1 cellular context compared by ENCODE assay signal in the genomic region with DNA sequence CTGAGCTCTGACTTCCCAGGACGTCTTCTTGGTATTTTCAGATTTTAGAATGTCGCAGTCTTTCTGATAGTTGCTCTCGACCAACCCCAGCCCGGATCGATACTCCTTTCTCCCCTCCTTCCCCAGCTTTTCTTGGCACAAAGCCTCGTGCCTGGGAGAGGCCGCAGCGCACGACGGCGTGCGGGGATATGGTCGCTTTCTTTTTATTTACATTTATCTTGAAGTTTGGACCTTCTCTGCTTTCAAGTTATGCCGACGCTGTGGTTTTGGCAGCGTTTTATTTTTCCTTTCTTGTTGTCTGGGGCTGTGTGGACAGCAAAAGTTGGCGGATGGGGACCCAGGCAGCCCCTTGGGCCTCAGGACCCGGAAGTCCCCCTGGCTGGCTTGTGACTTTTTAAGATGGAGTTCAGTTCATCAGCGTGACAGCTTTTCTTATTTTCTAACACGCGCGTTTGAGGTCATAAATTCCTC.
A peak's percentile ranks its signal among the peaks of the same experiment; 100 is the strongest.
TF ChIP-seq lines count a peak whose summit lies in the region.

No MANE protein-coding gene starts in this region.

TF ChIP-seq in HepG2, 621 proteins besides CTCF, POLR2A, EP300 and RAD21 (continued from another document and continues in another):
- TF ChIP-seq USF2 (IDR thresholded peaks at IDR 0.05; ENCODE audit: low read depth, low read length) (no peak), USF2 (CRISPR knock-in tag; IDR thresholded peaks at IDR 0.05; ENCODE audit: borderline replicate concordance) (no peak), ZNF292 (CRISPR knock-in tag; IDR thresholded peaks at IDR 0.05; ENCODE audit: borderline replicate concordance, low read depth) (no peak), GATAD2A (CRISPR knock-in tag; IDR thresholded peaks at IDR 0.05) (peak; percentile 90), ZFP36L2 (CRISPR knock-in tag; IDR thresholded peaks at IDR 0.05) (no peak), GFI1 (CRISPR knock-in tag; IDR thresholded peaks at IDR 0.05; ENCODE audit: borderline replicate concordance) (peak; percentile 53; the same call in 1 of the 2 replicates), ZNF281 (CRISPR knock-in tag; IDR thresholded peaks at IDR 0.05; ENCODE audit: borderline replicate concordance) (no peak), ZNF773 (CRISPR knock-in tag; IDR thresholded peaks at IDR 0.05; ENCODE audit: borderline replicate concordance) (no peak), SALL2 (CRISPR knock-in tag; IDR thresholded peaks at IDR 0.05) (no peak), KAT2B (IDR thresholded peaks at IDR 0.05; ENCODE audit: borderline replicate concordance, low read depth, low read length) (no peak), ZNF557 (CRISPR knock-in tag; IDR thresholded peaks at IDR 0.05) (no peak), ZNF570 (CRISPR knock-in tag; IDR thresholded peaks at IDR 0.05; ENCODE audit: borderline replicate concordance) (0 out of 2 replicates have a peak, but pooled peaks have one; percentile 45), ZNF414 (CRISPR knock-in tag; IDR thresholded peaks at IDR 0.05) (no peak; the same call in 1 of the 2 replicates), HNF1A (IDR thresholded peaks at IDR 0.05; ENCODE audit: low read depth) (0 out of 2 replicates have a peak, but pooled peaks have one; percentile 9), HNF1A (CRISPR knock-in tag; IDR thresholded peaks at IDR 0.05; ENCODE audit: borderline replicate concordance) (no peak), ZNF33A (CRISPR knock-in tag; IDR thresholded peaks at IDR 0.05; ENCODE audit: borderline replicate concordance) (peak; percentile 59; the same call in 1 of the 2 replicates), KLF6 (CRISPR knock-in tag; IDR thresholded peaks at IDR 0.05) (no peak), ZFY (CRISPR knock-in tag; IDR thresholded peaks at IDR 0.05) (peak; percentile 67), ZNF296 (CRISPR knock-in tag; conservative IDR thresholded peaks at IDR 0.05) (no peak), HNF4G (IDR thresholded peaks at IDR 0.05; ENCODE audit: borderline replicate concordance, low read depth, low read length) (peak; percentile 75), HNF4G (CRISPR knock-in tag; IDR thresholded peaks at IDR 0.05; ENCODE audit: borderline replicate concordance, low read depth) (peak; percentile 55; the same call in 1 of the 2 replicates), ZMYM4 (CRISPR knock-in tag; IDR thresholded peaks at IDR 0.05) (0 out of 2 replicates have a peak, but pooled peaks have one; percentile 40), BRF2 (CRISPR knock-in tag; IDR thresholded peaks at IDR 0.05) (no peak), ZNF615 (CRISPR knock-in tag; IDR thresholded peaks at IDR 0.05; ENCODE audit: borderline replicate concordance) (0 out of 2 replicates have a peak, but pooled peaks have one; percentile 21), ZNF572 (CRISPR knock-in tag; IDR thresholded peaks at IDR 0.05) (no peak), ZNF550 (CRISPR knock-in tag; IDR thresholded peaks at IDR 0.05; ENCODE audit: borderline replicate concordance) (no peak), KLF15 (CRISPR knock-in tag; IDR thresholded peaks at IDR 0.05; ENCODE audit: borderline replicate concordance) (no peak), ZFP62 (CRISPR knock-in tag; IDR thresholded peaks at IDR 0.05) (no peak), FOXO1 (CRISPR knock-in tag; IDR thresholded peaks at IDR 0.05) (0 out of 2 replicates have a peak, but pooled peaks have one; percentile 25), TP53 (CRISPR knock-in tag; conservative IDR thresholded peaks at IDR 0.05) (no peak), ZNF652 (CRISPR knock-in tag; IDR thresholded peaks at IDR 0.05; ENCODE audit: borderline replicate concordance, low read depth) (no peak), MED1 (CRISPR knock-in tag; IDR thresholded peaks at IDR 0.05) (peak; percentile 55), THAP11 (CRISPR knock-in tag; IDR thresholded peaks at IDR 0.05) (peak; percentile 77), POGK (CRISPR knock-in tag; conservative IDR thresholded peaks at IDR 0.05) (no peak), ZFP1 (CRISPR knock-in tag; IDR thresholded peaks at IDR 0.05) (no peak), ZNF737 (CRISPR knock-in tag; IDR thresholded peaks at IDR 0.05; ENCODE audit: borderline replicate concordance) (no peak), ZNF562 (CRISPR knock-in tag; IDR thresholded peaks at IDR 0.05; ENCODE audit: borderline replicate concordance) (no peak), ZNF3 (CRISPR knock-in tag; IDR thresholded peaks at IDR 0.05) (no peak), ZNF576 (CRISPR knock-in tag; IDR thresholded peaks at IDR 0.05) (no peak), ZNF510 (CRISPR knock-in tag; IDR thresholded peaks at IDR 0.05; ENCODE audit: low read depth) (no peak), CBFB (CRISPR knock-in tag; IDR thresholded peaks at IDR 0.05) (0 out of 2 replicates have a peak, but pooled peaks have one; percentile 46), ZNF563 (CRISPR knock-in tag; IDR thresholded peaks at IDR 0.05) (no peak), ZNF235 (CRISPR knock-in tag; IDR thresholded peaks at IDR 0.05; ENCODE audit: borderline replicate concordance) (no peak)
- TF ChIP-seq, protein P1, sequence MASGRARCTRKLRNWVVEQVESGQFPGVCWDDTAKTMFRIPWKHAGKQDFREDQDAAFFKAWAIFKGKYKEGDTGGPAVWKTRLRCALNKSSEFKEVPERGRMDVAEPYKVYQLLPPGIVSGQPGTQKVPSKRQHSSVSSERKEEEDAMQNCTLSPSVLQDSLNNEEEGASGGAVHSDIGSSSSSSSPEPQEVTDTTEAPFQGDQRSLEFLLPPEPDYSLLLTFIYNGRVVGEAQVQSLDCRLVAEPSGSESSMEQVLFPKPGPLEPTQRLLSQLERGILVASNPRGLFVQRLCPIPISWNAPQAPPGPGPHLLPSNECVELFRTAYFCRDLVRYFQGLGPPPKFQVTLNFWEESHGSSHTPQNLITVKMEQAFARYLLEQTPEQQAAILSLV (CRISPR knock-in tag; IDR thresholded peaks at IDR 0.05; ENCODE audit: borderline replicate concordance) = 0 out of 2 replicates have a peak, but pooled peaks have one; percentile 45
- TF ChIP-seq, protein P2, sequence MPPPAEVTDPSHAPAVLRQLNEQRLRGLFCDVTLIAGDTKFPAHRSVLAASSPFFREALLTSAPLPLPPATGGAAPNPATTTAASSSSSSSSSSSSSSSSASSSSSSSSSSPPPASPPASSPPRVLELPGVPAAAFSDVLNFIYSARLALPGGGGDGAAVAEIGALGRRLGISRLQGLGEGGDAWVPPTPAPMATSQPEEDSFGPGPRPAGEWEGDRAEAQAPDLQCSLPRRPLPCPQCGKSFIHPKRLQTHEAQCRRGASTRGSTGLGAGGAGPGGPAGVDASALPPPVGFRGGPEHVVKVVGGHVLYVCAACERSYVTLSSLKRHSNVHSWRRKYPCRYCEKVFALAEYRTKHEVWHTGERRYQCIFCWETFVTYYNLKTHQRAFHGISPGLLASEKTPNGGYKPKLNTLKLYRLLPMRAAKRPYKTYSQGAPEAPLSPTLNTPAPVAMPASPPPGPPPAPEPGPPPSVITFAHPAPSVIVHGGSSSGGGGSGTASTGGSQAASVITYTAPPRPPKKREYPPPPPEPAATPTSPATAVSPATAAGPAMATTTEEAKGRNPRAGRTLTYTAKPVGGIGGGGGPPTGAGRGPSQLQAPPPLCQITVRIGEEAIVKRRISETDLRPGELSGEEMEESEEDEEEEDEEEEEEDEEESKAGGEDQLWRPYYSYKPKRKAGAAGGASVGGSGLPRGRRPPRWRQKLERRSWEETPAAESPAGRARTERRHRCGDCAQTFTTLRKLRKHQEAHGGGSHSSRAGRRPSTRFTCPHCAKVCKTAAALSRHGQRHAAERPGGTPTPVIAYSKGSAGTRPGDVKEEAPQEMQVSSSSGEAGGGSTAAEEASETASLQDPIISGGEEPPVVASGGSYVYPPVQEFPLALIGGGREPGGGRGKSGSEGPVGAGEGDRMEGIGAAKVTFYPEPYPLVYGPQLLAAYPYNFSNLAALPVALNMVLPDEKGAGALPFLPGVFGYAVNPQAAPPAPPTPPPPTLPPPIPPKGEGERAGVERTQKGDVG (CRISPR knock-in tag; IDR thresholded peaks at IDR 0.05; ENCODE audit: borderline replicate concordance) = no peak
